In the genomic region with DNA sequence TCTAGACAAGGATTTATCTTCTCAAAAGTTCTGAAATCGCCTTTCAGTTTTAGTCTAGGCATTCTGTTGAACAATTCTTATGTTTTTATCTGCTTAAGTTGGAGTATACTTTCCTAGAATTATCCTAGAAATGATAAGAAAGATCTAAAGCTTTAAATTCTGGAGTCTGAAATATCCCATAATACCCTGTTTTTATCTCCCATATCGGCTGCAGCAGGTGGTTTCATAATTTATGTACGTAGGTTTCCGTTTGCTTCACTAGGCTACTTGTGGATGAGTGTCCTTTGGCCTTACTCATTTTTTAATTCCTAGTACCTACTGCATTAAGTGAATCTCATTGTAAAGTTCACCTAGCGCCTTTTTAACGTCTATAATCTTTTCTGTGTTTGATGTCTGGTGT, we compare ENCODE assay signal across 1 cellular context.
TF ChIP-seq lines count a peak whose summit lies in the region.

No MANE protein-coding gene starts in this region.

TF ChIP-seq in K562, 482 proteins besides CTCF, POLR2A, EP300 and RAD21 (continues in another document):
- TF ChIP-seq ZNF436 (CRISPR knock-in tag; IDR thresholded peaks at IDR 0.05) (no peak), MTA2 (IDR thresholded peaks at IDR 0.05; ENCODE audit: low read depth) (0 out of 2 replicates have a peak, but pooled peaks have one; percentile 50), ZNF764 (CRISPR knock-in tag; IDR thresholded peaks at IDR 0.05; ENCODE audit: low read depth) (no peak), ZNF431 (CRISPR knock-in tag; IDR thresholded peaks at IDR 0.05) (no peak), BMI1 (IDR thresholded peaks at IDR 0.05; ENCODE audit: low read length) (no peak), CBFA2T3 (IDR thresholded peaks at IDR 0.05) (peak; percentile 48), ZBED1 (IDR thresholded peaks at IDR 0.05) (no peak), SOX6 (IDR thresholded peaks at IDR 0.05) (peak; percentile 70; the same call in 1 of the 2 replicates), LEF1 (IDR thresholded peaks at IDR 0.05) (peak; percentile 39; the same call in 1 of the 2 replicates), HDAC1 (IDR thresholded peaks at IDR 0.05) (no peak), NR1H2 (CRISPR knock-in tag; IDR thresholded peaks at IDR 0.05) (no peak), KAT7 (CRISPR knock-in tag; IDR thresholded peaks at IDR 0.05; ENCODE audit: borderline replicate concordance) (no peak), ZNF12 (CRISPR knock-in tag; IDR thresholded peaks at IDR 0.05) (no peak), SREBF2 (CRISPR knock-in tag; IDR thresholded peaks at IDR 0.05) (no peak), RFX5 (IDR thresholded peaks at IDR 0.05; ENCODE audit: low read depth, low read length) (no peak), POLR3G (IDR thresholded peaks at IDR 0.05; ENCODE audit: extremely low read depth, insufficient read length, insufficient replicate concordance) (no peak), FOXA1 (IDR thresholded peaks at IDR 0.05; ENCODE audit: borderline replicate concordance) (no peak), HDAC6 (IDR thresholded peaks at IDR 0.05; ENCODE audit: low read depth, low read length) (no peak), NFIX (CRISPR knock-in tag; IDR thresholded peaks at IDR 0.05; ENCODE audit: low read depth) (no peak), BRCA1 (IDR thresholded peaks at IDR 0.05) (no peak), BRCA1 (CRISPR knock-in tag; IDR thresholded peaks at IDR 0.05) (no peak), ARHGAP35 (IDR thresholded peaks at IDR 0.05; ENCODE audit: partially characterized antibody) (no peak), RCOR1 (IDR thresholded peaks at IDR 0.05; ENCODE audit: borderline replicate concordance in 1 of 2, low read depth in 2 of 2, low read length in 2 of 2) (peak in 1 of 2 experiments; percentile 71; a peak in 2 of 4 replicates), HDAC2 (IDR thresholded peaks at IDR 0.05) (no peak), STAT5A (IDR thresholded peaks at IDR 0.05; ENCODE audit: borderline replicate concordance, low read length) (peak; percentile 60; the same call in 1 of the 2 replicates), HNRNPLL (IDR thresholded peaks at IDR 0.05; ENCODE audit: low read depth, low read length, poor library complexity, severe bottlenecking) (no peak), STAT5B (CRISPR knock-in tag; IDR thresholded peaks at IDR 0.05) (no peak), DNMT1 (IDR thresholded peaks at IDR 0.05) (no peak), GATA2 (CRISPR knock-in tag; IDR thresholded peaks at IDR 0.05) (peak; percentile 71; the same call in 1 of the 2 replicates), ESRRB (CRISPR knock-in tag; IDR thresholded peaks at IDR 0.05; ENCODE audit: borderline replicate concordance) (no peak), ZNF780A (CRISPR knock-in tag; IDR thresholded peaks at IDR 0.05) (no peak), PML (IDR thresholded peaks at IDR 0.05; ENCODE audit: low read length) (peak; percentile 59; the same call in 1 of the 2 replicates), MYBL2 (IDR thresholded peaks at IDR 0.05; ENCODE audit: low read depth) (no peak), MYBL2 (CRISPR knock-in tag; IDR thresholded peaks at IDR 0.05; ENCODE audit: borderline replicate concordance) (no peak), NCOR1 (IDR thresholded peaks at IDR 0.05) (peak; percentile 57; the same call in 1 of the 2 replicates), ZNF77 (CRISPR knock-in tag; IDR thresholded peaks at IDR 0.05) (no peak), POLR2G (IDR thresholded peaks at IDR 0.05; ENCODE audit: low read depth, low read length) (no peak), LARP7 (IDR thresholded peaks at IDR 0.05) (no peak), SMARCE1 (IDR thresholded peaks at IDR 0.05) (peak; percentile 65), KLF1 (tag; IDR thresholded peaks at IDR 0.05) (no peak), MCM3 (IDR thresholded peaks at IDR 0.05) (no peak), TAL1 (IDR thresholded peaks at IDR 0.05) (peak; percentile 68), SMARCA4 (IDR thresholded peaks at IDR 0.05) (peak; percentile 84), CEBPG (CRISPR knock-in tag; IDR thresholded peaks at IDR 0.05) (no peak), CEBPG (tag; conservative IDR thresholded peaks at IDR 0.05 in 1 of 2, IDR thresholded peaks at IDR 0.05 in 1 of 2) (0 out of 4 replicates have a peak, but pooled peaks of 1 of the 2 experiments have one; percentile 33), CCNT2 (IDR thresholded peaks at IDR 0.05; ENCODE audit: borderline replicate concordance, extremely low read depth, insufficient read length, low read depth, low read length) (peak; percentile 36), CREM (IDR thresholded peaks at IDR 0.05; ENCODE audit: low read depth) (0 out of 2 replicates have a peak, but pooled peaks have one; percentile 27), LCOR (CRISPR knock-in tag; IDR thresholded peaks at IDR 0.05) (no peak), MXI1 (IDR thresholded peaks at IDR 0.05; ENCODE audit: low read depth, low read length) (no peak), TCF3 (CRISPR knock-in tag; IDR thresholded peaks at IDR 0.05) (peak; percentile 72)
- TF ChIP-seq, protein P1, sequence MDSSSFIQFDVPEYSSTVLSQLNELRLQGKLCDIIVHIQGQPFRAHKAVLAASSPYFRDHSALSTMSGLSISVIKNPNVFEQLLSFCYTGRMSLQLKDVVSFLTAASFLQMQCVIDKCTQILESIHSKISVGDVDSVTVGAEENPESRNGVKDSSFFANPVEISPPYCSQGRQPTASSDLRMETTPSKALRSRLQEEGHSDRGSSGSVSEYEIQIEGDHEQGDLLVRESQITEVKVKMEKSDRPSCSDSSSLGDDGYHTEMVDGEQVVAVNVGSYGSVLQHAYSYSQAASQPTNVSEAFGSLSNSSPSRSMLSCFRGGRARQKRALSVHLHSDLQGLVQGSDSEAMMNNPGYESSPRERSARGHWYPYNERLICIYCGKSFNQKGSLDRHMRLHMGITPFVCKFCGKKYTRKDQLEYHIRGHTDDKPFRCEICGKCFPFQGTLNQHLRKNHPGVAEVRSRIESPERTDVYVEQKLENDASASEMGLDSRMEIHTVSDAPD (CRISPR knock-in tag; IDR thresholded peaks at IDR 0.05): no peak
- TF ChIP-seq, protein P2, sequence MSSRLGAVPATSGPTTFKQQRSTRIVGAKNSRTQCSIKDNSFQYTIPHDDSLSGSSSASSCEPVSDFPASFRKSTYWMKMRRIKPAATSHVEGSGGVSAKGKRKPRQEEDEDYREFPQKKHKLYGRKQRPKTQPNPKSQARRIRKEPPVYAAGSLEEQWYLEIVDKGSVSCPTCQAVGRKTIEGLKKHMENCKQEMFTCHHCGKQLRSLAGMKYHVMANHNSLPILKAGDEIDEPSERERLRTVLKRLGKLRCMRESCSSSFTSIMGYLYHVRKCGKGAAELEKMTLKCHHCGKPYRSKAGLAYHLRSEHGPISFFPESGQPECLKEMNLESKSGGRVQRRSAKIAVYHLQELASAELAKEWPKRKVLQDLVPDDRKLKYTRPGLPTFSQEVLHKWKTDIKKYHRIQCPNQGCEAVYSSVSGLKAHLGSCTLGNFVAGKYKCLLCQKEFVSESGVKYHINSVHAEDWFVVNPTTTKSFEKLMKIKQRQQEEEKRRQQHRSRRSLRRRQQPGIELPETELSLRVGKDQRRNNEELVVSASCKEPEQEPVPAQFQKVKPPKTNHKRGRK (tag; IDR thresholded peaks at IDR 0.05): no peak
- TF ChIP-seq, protein P3, sequence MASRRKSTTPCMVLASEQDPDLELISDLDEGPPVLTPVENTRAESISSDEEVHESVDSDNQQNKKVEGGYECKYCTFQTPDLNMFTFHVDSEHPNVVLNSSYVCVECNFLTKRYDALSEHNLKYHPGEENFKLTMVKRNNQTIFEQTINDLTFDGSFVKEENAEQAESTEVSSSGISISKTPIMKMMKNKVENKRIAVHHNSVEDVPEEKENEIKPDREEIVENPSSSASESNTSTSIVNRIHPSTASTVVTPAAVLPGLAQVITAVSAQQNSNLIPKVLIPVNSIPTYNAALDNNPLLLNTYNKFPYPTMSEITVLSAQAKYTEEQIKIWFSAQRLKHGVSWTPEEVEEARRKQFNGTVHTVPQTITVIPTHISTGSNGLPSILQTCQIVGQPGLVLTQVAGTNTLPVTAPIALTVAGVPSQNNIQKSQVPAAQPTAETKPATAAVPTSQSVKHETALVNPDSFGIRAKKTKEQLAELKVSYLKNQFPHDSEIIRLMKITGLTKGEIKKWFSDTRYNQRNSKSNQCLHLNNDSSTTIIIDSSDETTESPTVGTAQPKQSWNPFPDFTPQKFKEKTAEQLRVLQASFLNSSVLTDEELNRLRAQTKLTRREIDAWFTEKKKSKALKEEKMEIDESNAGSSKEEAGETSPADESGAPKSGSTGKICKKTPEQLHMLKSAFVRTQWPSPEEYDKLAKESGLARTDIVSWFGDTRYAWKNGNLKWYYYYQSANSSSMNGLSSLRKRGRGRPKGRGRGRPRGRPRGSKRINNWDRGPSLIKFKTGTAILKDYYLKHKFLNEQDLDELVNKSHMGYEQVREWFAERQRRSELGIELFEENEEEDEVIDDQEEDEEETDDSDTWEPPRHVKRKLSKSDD (conservative IDR thresholded peaks at IDR 0.05; ENCODE audit: low read length): no peak
- TF ChIP-seq, protein P4, sequence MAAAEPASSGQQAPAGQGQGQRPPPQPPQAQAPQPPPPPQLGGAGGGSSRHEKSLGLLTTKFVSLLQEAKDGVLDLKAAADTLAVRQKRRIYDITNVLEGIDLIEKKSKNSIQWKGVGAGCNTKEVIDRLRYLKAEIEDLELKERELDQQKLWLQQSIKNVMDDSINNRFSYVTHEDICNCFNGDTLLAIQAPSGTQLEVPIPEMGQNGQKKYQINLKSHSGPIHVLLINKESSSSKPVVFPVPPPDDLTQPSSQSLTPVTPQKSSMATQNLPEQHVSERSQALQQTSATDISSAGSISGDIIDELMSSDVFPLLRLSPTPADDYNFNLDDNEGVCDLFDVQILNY (CRISPR knock-in tag; IDR thresholded peaks at IDR 0.05): no peak
- TF ChIP-seq, protein P5, sequence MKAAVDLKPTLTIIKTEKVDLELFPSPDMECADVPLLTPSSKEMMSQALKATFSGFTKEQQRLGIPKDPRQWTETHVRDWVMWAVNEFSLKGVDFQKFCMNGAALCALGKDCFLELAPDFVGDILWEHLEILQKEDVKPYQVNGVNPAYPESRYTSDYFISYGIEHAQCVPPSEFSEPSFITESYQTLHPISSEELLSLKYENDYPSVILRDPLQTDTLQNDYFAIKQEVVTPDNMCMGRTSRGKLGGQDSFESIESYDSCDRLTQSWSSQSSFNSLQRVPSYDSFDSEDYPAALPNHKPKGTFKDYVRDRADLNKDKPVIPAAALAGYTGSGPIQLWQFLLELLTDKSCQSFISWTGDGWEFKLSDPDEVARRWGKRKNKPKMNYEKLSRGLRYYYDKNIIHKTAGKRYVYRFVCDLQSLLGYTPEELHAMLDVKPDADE (conservative IDR thresholded peaks at IDR 0.05; ENCODE audit: control insufficient read depth, low read depth, low read length): no peak
- TF ChIP-seq, protein P6, sequence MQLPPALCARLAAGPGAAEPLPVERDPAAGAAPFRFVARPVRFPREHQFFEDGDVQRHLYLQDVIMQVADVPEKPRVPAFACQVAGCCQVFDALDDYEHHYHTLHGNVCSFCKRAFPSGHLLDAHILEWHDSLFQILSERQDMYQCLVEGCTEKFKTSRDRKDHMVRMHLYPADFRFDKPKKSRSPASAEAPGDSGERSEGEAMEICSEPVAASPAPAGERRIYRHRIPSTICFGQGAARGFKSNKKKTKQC (CRISPR knock-in tag; IDR thresholded peaks at IDR 0.05): no peak
- TF ChIP-seq, protein P7, sequence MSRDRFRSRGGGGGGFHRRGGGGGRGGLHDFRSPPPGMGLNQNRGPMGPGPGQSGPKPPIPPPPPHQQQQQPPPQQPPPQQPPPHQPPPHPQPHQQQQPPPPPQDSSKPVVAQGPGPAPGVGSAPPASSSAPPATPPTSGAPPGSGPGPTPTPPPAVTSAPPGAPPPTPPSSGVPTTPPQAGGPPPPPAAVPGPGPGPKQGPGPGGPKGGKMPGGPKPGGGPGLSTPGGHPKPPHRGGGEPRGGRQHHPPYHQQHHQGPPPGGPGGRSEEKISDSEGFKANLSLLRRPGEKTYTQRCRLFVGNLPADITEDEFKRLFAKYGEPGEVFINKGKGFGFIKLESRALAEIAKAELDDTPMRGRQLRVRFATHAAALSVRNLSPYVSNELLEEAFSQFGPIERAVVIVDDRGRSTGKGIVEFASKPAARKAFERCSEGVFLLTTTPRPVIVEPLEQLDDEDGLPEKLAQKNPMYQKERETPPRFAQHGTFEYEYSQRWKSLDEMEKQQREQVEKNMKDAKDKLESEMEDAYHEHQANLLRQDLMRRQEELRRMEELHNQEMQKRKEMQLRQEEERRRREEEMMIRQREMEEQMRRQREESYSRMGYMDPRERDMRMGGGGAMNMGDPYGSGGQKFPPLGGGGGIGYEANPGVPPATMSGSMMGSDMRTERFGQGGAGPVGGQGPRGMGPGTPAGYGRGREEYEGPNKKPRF (IDR thresholded peaks at IDR 0.05; ENCODE audit: low read depth, low read length): no peak
- TF ChIP-seq, protein P8, sequence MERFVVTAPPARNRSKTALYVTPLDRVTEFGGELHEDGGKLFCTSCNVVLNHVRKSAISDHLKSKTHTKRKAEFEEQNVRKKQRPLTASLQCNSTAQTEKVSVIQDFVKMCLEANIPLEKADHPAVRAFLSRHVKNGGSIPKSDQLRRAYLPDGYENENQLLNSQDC (CRISPR knock-in tag; IDR thresholded peaks at IDR 0.05): no peak
- TF ChIP-seq, protein P9, sequence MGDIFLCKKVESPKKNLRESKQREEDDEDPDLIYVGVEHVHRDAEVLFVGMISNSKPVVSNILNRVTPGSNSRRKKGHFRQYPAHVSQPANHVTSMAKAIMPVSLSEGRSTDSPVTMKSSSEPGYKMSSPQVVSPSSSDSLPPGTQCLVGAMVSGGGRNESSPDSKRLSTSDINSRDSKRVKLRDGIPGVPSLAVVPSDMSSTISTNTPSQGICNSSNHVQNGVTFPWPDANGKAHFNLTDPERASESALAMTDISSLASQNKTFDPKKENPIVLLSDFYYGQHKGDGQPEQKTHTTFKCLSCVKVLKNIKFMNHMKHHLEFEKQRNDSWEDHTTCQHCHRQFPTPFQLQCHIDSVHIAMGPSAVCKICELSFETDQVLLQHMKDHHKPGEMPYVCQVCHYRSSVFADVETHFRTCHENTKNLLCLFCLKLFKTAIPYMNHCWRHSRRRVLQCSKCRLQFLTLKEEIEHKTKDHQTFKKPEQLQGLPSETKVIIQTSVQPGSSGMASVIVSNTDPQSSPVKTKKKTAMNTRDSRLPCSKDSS (IDR thresholded peaks at IDR 0.05; ENCODE audit: low read depth, partially characterized antibody): no peak
- TF ChIP-seq, protein P10, sequence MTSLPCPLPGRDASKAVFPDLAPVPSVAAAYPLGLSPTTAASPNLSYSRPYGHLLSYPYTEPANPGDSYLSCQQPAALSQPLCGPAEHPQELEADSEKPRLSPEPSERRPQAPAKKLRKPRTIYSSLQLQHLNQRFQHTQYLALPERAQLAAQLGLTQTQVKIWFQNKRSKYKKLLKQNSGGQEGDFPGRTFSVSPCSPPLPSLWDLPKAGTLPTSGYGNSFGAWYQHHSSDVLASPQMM (CRISPR knock-in tag; IDR thresholded peaks at IDR 0.05): no peak
- TF ChIP-seq, protein P11, sequence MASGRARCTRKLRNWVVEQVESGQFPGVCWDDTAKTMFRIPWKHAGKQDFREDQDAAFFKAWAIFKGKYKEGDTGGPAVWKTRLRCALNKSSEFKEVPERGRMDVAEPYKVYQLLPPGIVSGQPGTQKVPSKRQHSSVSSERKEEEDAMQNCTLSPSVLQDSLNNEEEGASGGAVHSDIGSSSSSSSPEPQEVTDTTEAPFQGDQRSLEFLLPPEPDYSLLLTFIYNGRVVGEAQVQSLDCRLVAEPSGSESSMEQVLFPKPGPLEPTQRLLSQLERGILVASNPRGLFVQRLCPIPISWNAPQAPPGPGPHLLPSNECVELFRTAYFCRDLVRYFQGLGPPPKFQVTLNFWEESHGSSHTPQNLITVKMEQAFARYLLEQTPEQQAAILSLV (tag; IDR thresholded peaks at IDR 0.05): no peak
